25 cellular contexts compared by ENCODE assay signal in genomic region chr14:53347046-53347445, GRCh38.
"Had no signal": no experiment of that assay in that cellular context is flagged by ENCODE, and none has a peak within 500 bp of the region (broad histone marks: within the 10 kb centered on the region; RNA-seq: fewer than 3 reads in every experiment).

No MANE protein-coding gene starts in this region.

- H2AFZ ChIP-seq: hepatocyte, neural progenitor cell, parathyroid adenoma had no signal

- H3K4me1 ChIP-seq: left ventricle myocardium inferior, parathyroid adenoma had no signal

- H3K27me3 ChIP-seq: cardiac muscle cell, hepatocyte, neural progenitor cell, thyroid gland had no signal

- H3K27ac ChIP-seq: cardiac muscle cell, hepatocyte, left ventricle myocardium inferior, neural progenitor cell, parathyroid adenoma, thyroid gland had no signal

- H3K9ac ChIP-seq: neural progenitor cell, parathyroid adenoma had no signal

- H3K9me3 ChIP-seq: left ventricle myocardium inferior, mucosa of descending colon, thyroid gland had no signal

- FAIRE-seq: kidney had no signal

- H3K4me2 ChIP-seq: hepatocyte, neural progenitor cell had no signal

- ATAC-seq: activated CD8-positive, alpha-beta memory T cell treated with anti-CD3 and anti-CD28 coated beads, Interleukin-2, amount 10 ng/mL, durations not matched to agents 7 days and 5 days; effector memory CD8-positive, alpha-beta T cell; mucosa of descending colon; naive thymus-derived CD4-positive, alpha-beta T cell; T-cell had no signal

- H3K4me3 ChIP-seq: cardiac muscle cell, hepatocyte, left ventricle myocardium inferior, mucosa of descending colon, neural progenitor cell, thyroid gland had no signal

- H3K36me3 ChIP-seq: cardiac muscle cell, left ventricle myocardium inferior, neural progenitor cell, thyroid gland had no signal

- DNase-seq: activated CD4-positive, alpha-beta memory T cell treated with anti-CD3 and anti-CD28 coated beads, Interleukin-2, amount 10 ng/mL, durations not matched to agents 7 days and 5 days; activated CD4-positive, alpha-beta T cell treated with anti-CD3 and anti-CD28 coated beads for 48 hours; activated CD4-positive, CD25-positive, alpha-beta regulatory T cell; activated CD8-positive, alpha-beta memory T cell treated with anti-CD3 and anti-CD28 coated beads, Interleukin-2, amount 10 ng/mL, durations not matched to agents 7 days and 5 days; activated naive CD4-positive, alpha-beta T cell treated with Interleukin-2 at 50 U/mL for 16 hours; activated naive CD8-positive, alpha-beta T cell treated with anti-CD3 and anti-CD28 coated beads, Interleukin-2, amount 10 ng/mL, durations not matched to agents 7 days and 5 days; amygdala; effector memory CD8-positive, alpha-beta T cell; foreskin fibroblast; kidney; left ventricle myocardium inferior; mammary epithelial cell; mucosa of descending colon; stimulated activated CD4-positive, alpha-beta T cell treated with anti-CD3 and anti-CD28 coated beads, Interleukin-12 subunit alpha, Interleukin-12 subunit beta, amount 100 ng/mL, for 4 hours; stimulated activated CD4-positive, alpha-beta T cell treated with anti-CD3 and anti-CD28 coated beads, Interleukin-1b, Interleukin-23, amount 100 ng/mL, for 48 hours; stimulated activated CD8-positive, alpha-beta memory T cell treated with anti-CD3 and anti-CD28 coated beads, Interleukin-4, amount 100 ng/mL, for 48 hours; stimulated activated naive CD4-positive, alpha-beta T cell treated with Interleukin-2 at 50 U/mL for 16 hours; T-cell; T-helper 9 cell; thyroid gland had no signal

- H3K79me2 ChIP-seq: hepatocyte, parathyroid adenoma had no signal
